Comparison of ENCODE assay signal across 34 cellular contexts in the genomic region with DNA sequence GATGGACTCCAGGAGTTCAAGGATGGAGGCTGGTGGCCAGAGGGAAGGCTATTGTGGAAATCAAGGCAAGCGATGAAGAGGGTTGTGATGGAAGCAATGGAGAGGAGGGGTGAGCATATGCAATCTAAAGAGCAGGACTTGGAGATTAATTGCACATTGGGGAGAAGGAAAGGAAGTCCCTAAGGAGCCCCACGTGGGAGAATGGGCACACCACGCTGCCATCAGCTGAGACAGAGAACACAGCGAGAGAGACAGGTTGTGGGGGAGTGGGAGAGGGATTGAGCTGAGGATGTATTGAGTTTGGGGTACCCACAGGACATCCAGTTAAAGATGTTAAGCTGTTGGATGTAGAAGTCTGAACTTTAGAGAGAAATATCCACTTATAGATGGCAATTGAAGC.
"Had no signal": no experiment of that assay in that cellular context is flagged by ENCODE, and none has a peak within 500 bp of the region (broad histone marks: within the 10 kb centered on the region; RNA-seq: fewer than 3 reads in every experiment).

No MANE protein-coding gene starts in this region.

- DNase-seq: Karpas-422, Kasumi-1, MG63, MM.1S, MV-4-11, NCI-H1048, NCI-H1092, NCI-H1092 treated with DMSO at 0.1 percent for 48 hours, NCI-H1105, NCI-H1105 treated with DMSO at 0.1 percent for 48 hours, NCI-H1417, NCI-H1417 treated with DMSO at 0.1 percent for 48 hours, NCI-H1436, NCI-H1436 treated with DMSO at 0.1 percent for 48 hours, NCI-H146, NCI-H1694, NCI-H1694 treated with DMSO at 0.1 percent for 48 hours, NCI-H187, NCI-H187 treated with DMSO at 0.1 percent for 48 hours, NCI-H1930, NCI-H2029, NCI-H2029 treated with DMSO at 0.1 percent for 48 hours, NCI-H2081, NCI-H2081 treated with DMSO at 0.1 percent for 48 hours, NCI-H2107, NCI-H2171, NCI-H2171 treated with DMSO at 0.1 percent for 48 hours, NCI-H2227 treated with DMSO at 0.1 percent for 48 hours, NCI-H226, NCI-H345, NCI-H446, NCI-H446 treated with DMSO at 0.1 percent for 48 hours, NCI-H510A had no signal

- H3K9ac ChIP-seq: KMS-11 had no signal

- H3K9me3 ChIP-seq: MG63 had no signal

- H3K4me3 ChIP-seq: MG63 had no signal

- H3K36me3 ChIP-seq: MG63 had no signal

- H3K27me3 ChIP-seq: MG63 had no signal

- H3K27ac ChIP-seq: KMS-11 had no signal

- H3K4me2 ChIP-seq: KMS-11 had no signal
